Comparison of ENCODE assay signal across 18 cellular contexts in the genomic region with DNA sequence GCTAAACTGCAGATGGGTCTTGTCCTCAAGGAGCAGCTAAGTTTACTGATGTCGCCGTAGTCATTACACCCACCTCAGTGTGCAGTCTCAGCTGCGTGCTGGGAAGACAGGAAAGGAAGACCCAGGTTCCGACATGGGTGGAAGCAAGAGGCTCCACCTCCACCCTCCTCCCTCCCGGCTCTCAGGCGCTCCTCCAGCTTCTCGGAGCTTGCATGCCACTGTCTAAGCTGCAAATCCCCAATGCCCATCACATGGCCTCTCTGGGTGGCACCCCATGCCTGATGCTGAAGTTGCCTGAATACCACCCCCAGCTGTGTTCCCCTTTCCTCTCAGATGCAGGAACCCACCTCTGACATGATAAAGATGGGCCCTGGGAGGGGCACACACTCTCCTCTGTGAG. TPM values are rescaled to one million over a fixed set of nuclear protein-coding genes. Genes with fewer than 3 reads are reported as not detected.
DNase-seq lines count a peak whose midpoint lies in the region; ATAC-seq and TF ChIP-seq lines count a peak whose summit lies in the region.
"Had no signal": no experiment of that assay in that cellular context is flagged by ENCODE, and none has a peak within 500 bp of the region (broad histone marks: within the 10 kb centered on the region; RNA-seq: fewer than 3 reads in every experiment).

No MANE protein-coding gene starts in this region.

- intact Hi-C loops in left ventricle myocardium inferior (cut with micrococcal nuclease) (no loop called here), left cardiac atrium (cut with DNase I) (loop anchor here in 1 of 2 donors (10.0 kb wide), 1 partner anchor 51 kb away; no protein-coding TSS in a partner anchor), tibial artery (cut with DNase I; ENCODE audit: low total_unique reads) (no loop called here)

- H3K4me1 Mint-ChIP-seq in brain (peaks cover 49% of the 10 kb centered on the region), nephron progenitor cell (peaks cover 18% of the 10 kb centered on the region)

- no peaks in the 10 kb centered on the region for H3K27me3 ChIP-seq in left ventricle myocardium inferior (ENCODE audit: low read depth)
- H3K27me3 ChIP-seq in tibial artery, result no peaks in the 10 kb centered on the region

- TF ChIP-seq CTCF in left ventricle myocardium inferior (IDR thresholded peaks at IDR 0.05; ENCODE audit: borderline replicate concordance) (no peak), brain (conservative IDR thresholded peaks at IDR 0.05) (no peak), nephron progenitor cell (IDR thresholded peaks at IDR 0.05) (no peak), tibial artery (IDR thresholded peaks at IDR 0.05) (no peak)

- DNase-seq in left ventricle myocardium inferior (no peak), left cardiac atrium (no peak), nephron progenitor cell (no peak), tibial artery (no peak), DMS53 treated with DMSO at 0.1 percent for 48 hours (lab: John Stamatoyannopoulos, UW; ENCODE audit: unreplicated experiment) (no peak)
- DNase-seq: activated CD4-positive, alpha-beta T cell treated with anti-CD3 and anti-CD28 coated beads, Interleukin-2, amount 50 U/mL, for 4 hours; EL; NCI-H1694 treated with DMSO at 0.1 percent for 48 hours; stimulated activated CD4-positive, alpha-beta T cell treated with anti-CD3 and anti-CD28 coated beads, Interleukin-4, amount 100 ng/mL, for 4 hours; stimulated activated naive CD8-positive, alpha-beta T cell treated with anti-CD3 and anti-CD28 coated beads, Interleukin-15, amount 100 ng/mL, for 72 hours had no signal

- H3K36me3 ChIP-seq in left ventricle myocardium inferior, result peaks cover 8% of the 10 kb centered on the region
- no peaks in the 10 kb centered on the region for H3K36me3 ChIP-seq in tibial artery

- H3K9me3 ChIP-seq in left ventricle myocardium inferior (replicated peaks), result peaks cover 16% of the 10 kb centered on the region
- H3K9me3 ChIP-seq in tibial artery, result peaks cover 5 to 11% (median 10%) of the 10 kb centered on the region in 3 donors
- H3K9me3 ChIP-seq: A549 had no signal

- peak overlapping the region; percentile 79 for H3K27ac ChIP-seq in left ventricle myocardium inferior (replicated peaks)
- H3K27ac ChIP-seq in tibial artery, result peak overlapping the region; percentile 74 to 85
- H3K27ac ChIP-seq: C4-2B, KMS-11 had no signal

- H3K4me3 ChIP-seq in left ventricle myocardium inferior (no peak overlapping the region), tibial artery (no peak overlapping the region)
- H3K4me3 ChIP-seq: A549, lung had no signal

- H3K27ac Mint-ChIP-seq in brain (peak overlapping the region in 3 of 5 experiments; percentile 74 to 95 (median 86)), nephron progenitor cell (peak overlapping the region; percentile 91)
- H3K27ac Mint-ChIP-seq: stimulated activated naive CD8-positive, alpha-beta T cell treated with anti-CD3 and anti-CD28 coated beads, Interleukin-15, amount 100 ng/mL, for 72 hours; WTC11 had no signal

- H3K9me3 Mint-ChIP-seq in brain, result peaks cover 20 to 36% (median 26%) of the 10 kb centered on the region in 5 experiments
- peaks cover 17% of the 10 kb centered on the region for H3K9me3 Mint-ChIP-seq in nephron progenitor cell
- H3K9me3 Mint-ChIP-seq: WTC11 had no signal

- peaks cover 18% of the 10 kb centered on the region for H3K36me3 Mint-ChIP-seq in brain
- H3K36me3 Mint-ChIP-seq in nephron progenitor cell (ENCODE audit: low read depth), result peaks cover 8% of the 10 kb centered on the region
- H3K36me3 Mint-ChIP-seq: WTC11 had no signal

- H3K27me3 Mint-ChIP-seq in brain (no peaks in the 10 kb centered on the region), nephron progenitor cell (ENCODE audit: low read depth, poor library complexity) (peaks cover 11% of the 10 kb centered on the region)

- ATAC-seq in left cardiac atrium (no peak), GM21528 (IDR thresholded peaks at IDR 0.05; ENCODE audit: low FRiP score, unreplicated experiment) (no peak), GM19397 (IDR thresholded peaks at IDR 0.05; ENCODE audit: unreplicated experiment) (no peak)
- ATAC-seq: A549; stimulated activated naive CD8-positive, alpha-beta T cell treated with anti-CD3 and anti-CD28 coated beads, Interleukin-15, amount 100 ng/mL, for 72 hours; WTC11 had no signal

- H3K4me1 ChIP-seq in left ventricle myocardium inferior (peaks cover 92% of the 10 kb centered on the region), tibial artery (peaks cover 0 to 65% (median 27%) of the 10 kb centered on the region in 4 donors)

- H3K4me3 Mint-ChIP-seq in brain, result no peak overlapping the region
- no peak overlapping the region for H3K4me3 Mint-ChIP-seq in nephron progenitor cell
- H3K4me3 Mint-ChIP-seq: stimulated activated naive CD8-positive, alpha-beta T cell treated with anti-CD3 and anti-CD28 coated beads, Interleukin-15, amount 100 ng/mL, for 72 hours; WTC11 had no signal

RNA-seq across cellular contexts. Expression of gene MGLL, which starts 58.5 kb away (rescaled TPM):
- total RNA-seq in left ventricle myocardium inferior, result 67.0 TPM
- total RNA-seq in left cardiac atrium, result 100 to 1,000 TPM in 1 of 2 donors, 10 to 100 TPM in 1; 95.4 to 122 TPM
- polyA plus RNA-seq in brain (ENCODE audit: insufficient read depth, low read depth, low replicate concordance), result 58.2 TPM
